In genomic region chr12:52366738-52367485, GRCh38 we compare ENCODE assay signal across 17 cellular contexts. TPM values are rescaled to one million over a fixed set of nuclear protein-coding genes. Genes with fewer than 3 reads are reported as not detected.
DNase-seq lines count a peak whose midpoint lies in the region; ATAC-seq and TF ChIP-seq lines count a peak whose summit lies in the region.
"Had no signal": no experiment of that assay in that cellular context is flagged by ENCODE, and none has a peak within 500 bp of the region (broad histone marks: within the 10 kb centered on the region; RNA-seq: fewer than 3 reads in every experiment).

KRT85 (minus strand) TSS chr12:52367481; CDS start chr12:52367405, 76 bp downstream.

- H3K36me3 ChIP-seq in GM23338 (ENCODE audit: insufficient read depth) (no peaks in the 10 kb centered on the region), spleen (no peaks in the 10 kb centered on the region), Karpas-422 (ENCODE audit: insufficient read depth, low read length) (no peaks in the 10 kb centered on the region)
- H3K36me3 ChIP-seq: BE2C had no signal

- H4K20me1 ChIP-seq in GM23338 (replicated peaks; ENCODE audit: insufficient read depth) (no peaks in the 10 kb centered on the region), Karpas-422 (ENCODE audit: insufficient read depth, low read depth, low read length) (no peaks in the 10 kb centered on the region)

- no peak for TF ChIP-seq POLR2A in spleen (IDR thresholded peaks at IDR 0.05)

- H3K27ac ChIP-seq in GM23338 (ENCODE audit: low read depth) (no peak within 1 kb of the TSS), spleen (no peak within 1 kb of the TSS), Karpas-422 (ENCODE audit: low read length) (no peak within 1 kb of the TSS)
- H3K27ac ChIP-seq: C4-2B had no signal

- no peak within 1 kb of the TSS for H3K9ac ChIP-seq in Karpas-422 (ENCODE audit: low read length)

- peaks cover 8 to 17% (median 9%) of the 10 kb centered on the region in 3 donors for H3K27me3 Mint-ChIP-seq in CD14-positive monocyte (ENCODE audit: low read depth in 3 of 3)
- peaks cover 2% of the 10 kb centered on the region for H3K27me3 Mint-ChIP-seq in GM23338 (ENCODE audit: insufficient read depth, low read depth, poor library complexity)
- peaks cover 14% of the 10 kb centered on the region for H3K27me3 Mint-ChIP-seq in neural crest cell (ENCODE audit: low read depth)

- H3K4me3 Mint-ChIP-seq in CD14-positive monocyte, result no peak within 1 kb of the TSS
- no peak within 1 kb of the TSS; the same call in 2 of the 3 replicates for H3K4me3 Mint-ChIP-seq in GM23338
- H3K4me3 Mint-ChIP-seq in neural crest cell, result no peak within 1 kb of the TSS
- H3K4me3 Mint-ChIP-seq: CD8-positive, alpha-beta memory T cell; HFFc6 had no signal

- H3K9me2 ChIP-seq in GM23338 (ENCODE audit: insufficient read depth) (no peaks in the 10 kb centered on the region), Karpas-422 (replicated peaks; ENCODE audit: insufficient read depth, low read length) (no peaks in the 10 kb centered on the region)

- no peaks in the 10 kb centered on the region for H3K36me3 Mint-ChIP-seq in CD14-positive monocyte
- H3K36me3 Mint-ChIP-seq in GM23338 (ENCODE audit: low read depth), result no peaks in the 10 kb centered on the region; the same call in 2 of the 3 replicates
- H3K36me3 Mint-ChIP-seq in neural crest cell (ENCODE audit: low read depth), result no peaks in the 10 kb centered on the region
- H3K36me3 Mint-ChIP-seq: CD8-positive, alpha-beta memory T cell had no signal

- peak; percentile 20 for DNase-seq in CD14-positive monocyte (ENCODE audit: low spot score)
- peak; percentile 13 for DNase-seq in GM23338 (ENCODE audit: low spot score)
- no peak for DNase-seq in neural crest cell (ENCODE audit: low read depth, low spot score)
- peak; percentile 71 for DNase-seq in spleen
- DNase-seq in Karpas-422, result no peak
- no peak for DNase-seq in middle frontal gyrus (ENCODE audit: extremely low spot score, low spot score)
- DNase-seq: BE2C; Caco-2; CD8-positive, alpha-beta memory T cell; DND-41; GDM1; GOT3; HCEC 1CT; HFFc6 had no signal

- no peaks in the 10 kb centered on the region for H3K9me3 ChIP-seq in spleen
- H3K9me3 ChIP-seq in Karpas-422 (ENCODE audit: low read length), result no peaks in the 10 kb centered on the region
- H3K9me3 ChIP-seq: A549, BE2C, Caco-2 had no signal

- 80 to 90% (median 84%) methylated on average over 36 to 42 of the region's 42 CpGs for WGBS in spleen, 5 donors

- H3K9me3 Mint-ChIP-seq in CD14-positive monocyte (no peaks in the 10 kb centered on the region), GM23338 (no peaks in the 10 kb centered on the region), neural crest cell (no peaks in the 10 kb centered on the region)
- H3K9me3 Mint-ChIP-seq: CD8-positive, alpha-beta memory T cell; HFFc6 had no signal

- H3K4me3 ChIP-seq in GM23338 (no peak within 1 kb of the TSS), spleen (no peak within 1 kb of the TSS), Karpas-422 (ENCODE audit: low read length) (no peak within 1 kb of the TSS)
- H3K4me3 ChIP-seq: A549 had no signal

- peak; percentile 24; the same call in 2 of the 3 replicates for ATAC-seq in GM23338
- ATAC-seq: A549 had no signal

- intact Hi-C loops in CD14-positive monocyte (cut with micrococcal nuclease) (no loop called here), spleen (cut with DNase I; ENCODE audit: low total_unique reads) (no loop called here)

- no peaks in the 10 kb centered on the region for H3K27me3 ChIP-seq in GM23338 (ENCODE audit: insufficient read depth)
- peaks cover 0 to 24% (median 0%) of the 10 kb centered on the region in 7 donors for H3K27me3 ChIP-seq in spleen (replicated peaks in 1 of 7)
- no peaks in the 10 kb centered on the region for H3K27me3 ChIP-seq in Karpas-422 (ENCODE audit: low read length)

- no peak for TF ChIP-seq CTCF in CD14-positive monocyte (IDR thresholded peaks at IDR 0.05)
- TF ChIP-seq CTCF in GM23338 (conservative IDR thresholded peaks at IDR 0.05; ENCODE audit: low read depth in 2 of 2), result peak in 1 of 2 experiments; percentile 13; a peak in 1 of 4 replicates
- TF ChIP-seq CTCF in neural crest cell (conservative IDR thresholded peaks at IDR 0.05), result no peak
- no peak for TF ChIP-seq CTCF in spleen (IDR thresholded peaks at IDR 0.05 in 8 of 11, conservative IDR thresholded peaks at IDR 0.05 in 3 of 11)

- H3K4me1 Mint-ChIP-seq in CD14-positive monocyte (no peaks in the 10 kb centered on the region), GM23338 (peaks cover 3% of the 10 kb centered on the region; the same call in 1 of the 3 replicates), neural crest cell (peaks cover 8% of the 10 kb centered on the region)

- no peak within 1 kb of the TSS for H3K4me2 ChIP-seq in GM23338
- H3K4me2 ChIP-seq in Karpas-422 (ENCODE audit: low read depth, low read length, poor library complexity, severe bottlenecking), result no peak within 1 kb of the TSS
- H3K4me2 ChIP-seq: A549 had no signal

- no peaks in the 10 kb centered on the region for H3K79me2 ChIP-seq in GM23338 (replicated peaks; ENCODE audit: insufficient read depth)
- no peaks in the 10 kb centered on the region for H3K79me2 ChIP-seq in Karpas-422 (ENCODE audit: low read length)

- H3K27ac Mint-ChIP-seq in CD14-positive monocyte (peak within 1 kb of the TSS in 2 of 7 donors; percentile 15 to 37), GM23338 (no peak within 1 kb of the TSS), neural crest cell (ENCODE audit: unreplicated experiment) (peak within 1 kb of the TSS; percentile 30)
- H3K27ac Mint-ChIP-seq: HFFc6 had no signal

- H2AFZ ChIP-seq in GM23338, result no peak within 1 kb of the TSS
- no peak within 1 kb of the TSS for H2AFZ ChIP-seq in Karpas-422 (ENCODE audit: low read length)

- H3K4me1 ChIP-seq in GM23338 (ENCODE audit: insufficient read depth) (no peaks in the 10 kb centered on the region), spleen (peaks cover 0 to 5% (median 0%) of the 10 kb centered on the region in 6 donors), Karpas-422 (ENCODE audit: low read length) (no peaks in the 10 kb centered on the region)
- H3K4me1 ChIP-seq: BE2C, Caco-2 had no signal

- no peaks in the 10 kb centered on the region for H3F3A ChIP-seq in GM23338 (replicated peaks; ENCODE audit: low read depth)

TF ChIP-seq in GM23338, 12 proteins besides CTCF, POLR2A, EP300 and RAD21 (continues in another document):
- no peak for TF ChIP-seq POLR2AphosphoS5 (IDR thresholded peaks at IDR 0.05; ENCODE audit: low read depth)

RNA-seq across cellular contexts. Expression of gene KRT85, which starts in this region (rescaled TPM):
- not detected for polyA plus RNA-seq in CD14-positive monocyte
- total RNA-seq in GM23338 (2014; rRNA removed; shearing (Covaris generic)), result not detected in 2 replicates
- polyA plus RNA-seq in GM23338 (2016; fragmentation: Nextera tagmentation; extraction: Ambion mirVana), result not detected in 2 replicates
- total RNA-seq in neural crest cell, result not detected in 2 replicates
- under 1 TPM in 1 of 7 donors, not detected in 6; 0.52 TPM for total RNA-seq in spleen
- not detected for polyA plus RNA-seq in spleen
- not detected in 2 replicates for total RNA-seq in Karpas-422 (2014; rRNA removed; shearing (Covaris generic); ENCODE audit: low replicate concordance)
- total RNA-seq: Caco-2; CD8-positive, alpha-beta memory T cell; HFFc6 had no signal
- polyA plus RNA-seq: AG04450; CD8-positive, alpha-beta memory T cell had no signal

Comparison
In these comparisons a context has a peak if more than half of its experiments do, and no peak if none do; other contexts are left out.
1. Peak in DNase-seq in CD14-positive monocyte; RNA of the gene not detected or under 1 TPM.
2. Peak in DNase-seq and ATAC-seq in GM23338; RNA of the gene not detected or under 1 TPM.
3. Peak in DNase-seq in spleen; RNA of the gene not detected or under 1 TPM.